Comparison of ENCODE assay signal across 30 cellular contexts in genomic region chr7:15557686-15558085, GRCh38. TPM values are rescaled to one million over a fixed set of nuclear protein-coding genes. Genes with fewer than 3 reads are reported as not detected.
A peak's percentile ranks its signal among the peaks of the same experiment; 100 is the strongest.
DNase-seq lines count a peak whose midpoint lies in the region; FAIRE-seq and TF ChIP-seq lines count a peak whose summit lies in the region.
"Had no signal": no experiment of that assay in that cellular context is flagged by ENCODE, and none has a peak within 500 bp of the region (broad histone marks: within the 10 kb centered on the region; RNA-seq: fewer than 3 reads in every experiment).

No MANE protein-coding gene starts in this region.

- BruUV-seq in endothelial cell of umbilical vein (replicated peaks; lab: Mats Ljungman, UMichigan) = no TSS peak
- BruUV-seq in MCF 10A (replicated peaks; lab: Mats Ljungman, UMichigan) = no TSS peak

- H3K27ac Mint-ChIP-seq in MCF 10A (ENCODE audit: low read depth, unreplicated experiment) = no peak overlapping the region
- no peak overlapping the region for H3K27ac Mint-ChIP-seq in CD14-positive monocyte
- H3K27ac Mint-ChIP-seq: activated CD4-positive, alpha-beta memory T cell treated with anti-CD3 and anti-CD28 coated beads for 36 hours; activated naive CD4-positive, alpha-beta T cell treated with anti-CD3 and anti-CD28 coated beads, Interleukin-2, amount 10 ng/mL, durations not matched to agents 7 days and 5 days; CD4-positive, alpha-beta memory T cell; effector memory CD8-positive, alpha-beta T cell; GM23338; memory B cell; neural progenitor cell; T-helper 1 cell treated with Interleukin-12 subunit alpha and Interleukin-12 subunit beta and Interleukin-4 antibody, amounts not matched to agents 30 μg/mL and 1 μg/mL, for 36 hours had no signal

- H3K4me3 ChIP-seq in ACC112 (ENCODE audit: low read depth, low read length) (peak overlapping the region; percentile 78), endothelial cell of umbilical vein (replicated peaks in 1 of 3; ENCODE audit: insufficient read depth in 1 of 3, low read depth in 1 of 3, low read length in 3 of 3) (no peak overlapping the region), skeletal muscle tissue (ENCODE audit: low read length in 3 of 3) (peak overlapping the region in 1 of 3 donors; percentile 53)
- H3K4me3 ChIP-seq: GM23338, hepatocyte, neural progenitor cell, skin epidermis, stomach, upper lobe of left lung had no signal

- H3K4me3 Mint-ChIP-seq in MCF 10A (ENCODE audit: unreplicated experiment) (no peak overlapping the region), CD14-positive monocyte (no peak overlapping the region)
- H3K4me3 Mint-ChIP-seq: activated CD4-positive, alpha-beta memory T cell treated with anti-CD3 and anti-CD28 coated beads for 36 hours; activated naive CD4-positive, alpha-beta T cell treated with anti-CD3 and anti-CD28 coated beads, Interleukin-2, amount 10 ng/mL, durations not matched to agents 7 days and 5 days; CD4-positive, alpha-beta memory T cell; effector memory CD8-positive, alpha-beta T cell; GM23338; memory B cell; neural progenitor cell; T-helper 1 cell treated with Interleukin-12 subunit alpha and Interleukin-12 subunit beta and Interleukin-4 antibody, amounts not matched to agents 30 μg/mL and 1 μg/mL, for 36 hours had no signal

- H4K20me1 ChIP-seq in endothelial cell of umbilical vein (replicated peaks; ENCODE audit: control insufficient read depth, extremely low read depth, insufficient read depth, low read length) = no peaks in the 10 kb centered on the region

- H3K27me3 Mint-ChIP-seq in MCF 10A (ENCODE audit: insufficient read depth, unreplicated experiment) = peaks cover 58% of the 10 kb centered on the region
- H3K27me3 Mint-ChIP-seq in CD14-positive monocyte (ENCODE audit: low read depth in 3 of 3) = no peaks in the 10 kb centered on the region
- H3K27me3 Mint-ChIP-seq: activated CD4-positive, alpha-beta memory T cell treated with anti-CD3 and anti-CD28 coated beads for 36 hours; activated naive CD4-positive, alpha-beta T cell treated with anti-CD3 and anti-CD28 coated beads, Interleukin-2, amount 10 ng/mL, durations not matched to agents 7 days and 5 days; CD4-positive, alpha-beta memory T cell; effector memory CD8-positive, alpha-beta T cell; memory B cell had no signal

- H3K9me3 Mint-ChIP-seq in MCF 10A (ENCODE audit: unreplicated experiment) (no peaks in the 10 kb centered on the region), CD14-positive monocyte (no peaks in the 10 kb centered on the region)
- H3K9me3 Mint-ChIP-seq: activated CD4-positive, alpha-beta memory T cell treated with anti-CD3 and anti-CD28 coated beads for 36 hours; effector memory CD8-positive, alpha-beta T cell; GM23338; memory B cell; neural progenitor cell; T-helper 1 cell treated with Interleukin-12 subunit alpha and Interleukin-12 subunit beta and Interleukin-4 antibody, amounts not matched to agents 30 μg/mL and 1 μg/mL, for 36 hours had no signal

- dilution Hi-C loops in endothelial cell of umbilical vein (cut with MboI; ENCODE audit: extremely low pct_ligation_motif_present, low sequenced_read_pairs) = loop anchor here (25.0 kb wide), 1 partner anchor 155 kb away; no protein-coding TSS in a partner anchor

- CTCF ChIA-PET in endothelial cell of umbilical vein (lab: Charles Lee) (no interaction called here), MCF 10A (lab: Yijun Ruan, JAX) (no interaction called here)

- H3K9me3 ChIP-seq in endothelial cell of umbilical vein (replicated peaks; ENCODE audit: control insufficient read depth, insufficient read depth, low read length) = no peaks in the 10 kb centered on the region
- no peaks in the 10 kb centered on the region for H3K9me3 ChIP-seq in skeletal muscle tissue (ENCODE audit: control insufficient read depth in 3 of 3, low read length in 3 of 3)
- H3K9me3 ChIP-seq: stomach, upper lobe of left lung had no signal

- POLR2A ChIA-PET in endothelial cell of umbilical vein (lab: Charles Lee) = no interaction called here
- POLR2A ChIA-PET in MCF 10A (lab: Yijun Ruan, JAX) = no interaction called here

- H3K36me3 ChIP-seq in ACC112 (ENCODE audit: insufficient read depth, low read length) = no peaks in the 10 kb centered on the region
- H3K36me3 ChIP-seq in endothelial cell of umbilical vein (ENCODE audit: control insufficient read depth in 2 of 2, extremely low read depth in 1 of 2, insufficient read depth in 2 of 2, low read length in 2 of 2) = no peaks in the 10 kb centered on the region
- no peaks in the 10 kb centered on the region for H3K36me3 ChIP-seq in skeletal muscle tissue (ENCODE audit: control insufficient read depth in 3 of 3, insufficient read depth in 3 of 3, low read length in 3 of 3)
- H3K36me3 ChIP-seq: neural progenitor cell, stomach, upper lobe of left lung had no signal

- H3K9me1 ChIP-seq in endothelial cell of umbilical vein (replicated peaks; ENCODE audit: control insufficient read depth, extremely low read depth, insufficient read depth, low read length) = no peaks in the 10 kb centered on the region

- DNase-seq in ELR (ENCODE audit: low read depth) (peak; percentile 6), endothelial cell of umbilical vein (ENCODE audit: low read depth, low spot score) (no peak), MCF 10A (ENCODE audit: unreplicated experiment) (no peak), retina (no peak), CD14-positive monocyte (ENCODE audit: low spot score) (no peak)
- DNase-seq: activated CD4-positive, alpha-beta memory T cell treated with anti-CD3 and anti-CD28 coated beads for 36 hours; activated CD8-positive, alpha-beta memory T cell treated with anti-CD3 and anti-CD28 coated beads, Interleukin-2, amount 50 U/mL, for 4 hours; activated naive CD4-positive, alpha-beta T cell treated with anti-CD3 and anti-CD28 coated beads, Interleukin-2, amount 10 ng/mL, durations not matched to agents 7 days and 5 days; amniotic stem cell; CD4-positive, alpha-beta memory T cell; effector memory CD8-positive, alpha-beta T cell; foreskin keratinocyte; Kasumi-1; left colon; MV-4-11; NCI-H187; posterior cingulate gyrus; stimulated activated CD4-positive, alpha-beta T cell treated with anti-CD3 and anti-CD28 coated beads, Interleukin-1b, Interleukin-23, amount 100 ng/mL, for 48 hours; stimulated activated CD8-positive, alpha-beta memory T cell treated with anti-CD3 and anti-CD28 coated beads, Interleukin-4, amount 100 ng/mL, for 48 hours; stomach; upper lobe of left lung had no signal

- H3K9ac ChIP-seq in endothelial cell of umbilical vein (replicated peaks; ENCODE audit: extremely low read depth, insufficient read depth, low read length) (no peak overlapping the region), skeletal muscle tissue (ENCODE audit: low read depth in 1 of 3, low read length in 3 of 3) (peak overlapping the region in 1 of 3 donors; percentile 57)
- H3K9ac ChIP-seq: neural progenitor cell had no signal

- TF ChIP-seq POLR2A in endothelial cell of umbilical vein (IDR thresholded peaks at IDR 0.05; ENCODE audit: low read depth, low read length) = no peak

- H3K27me3 ChIP-seq in ACC112 (ENCODE audit: insufficient read depth, low read length) (no peaks in the 10 kb centered on the region), endothelial cell of umbilical vein (ENCODE audit: control insufficient read depth in 2 of 2, insufficient read depth in 2 of 2, low read length in 2 of 2) (no peaks in the 10 kb centered on the region), skeletal muscle tissue (ENCODE audit: control insufficient read depth in 3 of 3, insufficient read depth in 3 of 3, low read length in 3 of 3) (no peaks in the 10 kb centered on the region)
- H3K27me3 ChIP-seq: foreskin keratinocyte, hepatocyte, neural progenitor cell, stomach, upper lobe of left lung had no signal

- intact Hi-C loops in endothelial cell of umbilical vein (cut with micrococcal nuclease) = loop anchor here (5.0 kb wide), 2 partner anchors 250 to 515 kb away; no protein-coding TSS in a partner anchor
- intact Hi-C loops in MCF 10A (cut with micrococcal nuclease) = no loop called here
- intact Hi-C loops in CD14-positive monocyte (cut with micrococcal nuclease) = no loop called here

- no peak for FAIRE-seq in endothelial cell of umbilical vein (lab: Jason Lieb, UNC)
- FAIRE-seq: TTC549 had no signal

- peak overlapping the region; percentile 49 for H3K4me2 ChIP-seq in endothelial cell of umbilical vein (ENCODE audit: insufficient read depth, low read length)
- H3K4me2 ChIP-seq: GM23338, hepatocyte, neural progenitor cell had no signal

- H2AFZ ChIP-seq in ACC112 (ENCODE audit: low read length, unreplicated experiment) = peak overlapping the region; percentile 64
- peak overlapping the region; percentile 81 for H2AFZ ChIP-seq in endothelial cell of umbilical vein (ENCODE audit: low read depth, low read length)
- H2AFZ ChIP-seq: hepatocyte, neural progenitor cell had no signal

- H3K4me1 ChIP-seq in ACC112 (ENCODE audit: control insufficient read depth, insufficient read depth, low read length, unreplicated experiment) (peaks cover 42% of the 10 kb centered on the region), endothelial cell of umbilical vein (ENCODE audit: control insufficient read depth, extremely low read depth, insufficient read depth, low read length) (peaks cover 42% of the 10 kb centered on the region), skeletal muscle tissue (ENCODE audit: control insufficient read depth in 3 of 3, insufficient read depth in 3 of 3, low read length in 3 of 3) (peaks cover 0 to 3% (median 0%) of the 10 kb centered on the region in 3 donors)
- H3K4me1 ChIP-seq: neural progenitor cell, stomach, upper lobe of left lung had no signal

- H3K79me2 ChIP-seq in ACC112 (ENCODE audit: control insufficient read depth, insufficient read depth, low read length, unreplicated experiment) = peaks cover 10% of the 10 kb centered on the region
- no peaks in the 10 kb centered on the region for H3K79me2 ChIP-seq in endothelial cell of umbilical vein (ENCODE audit: control insufficient read depth, insufficient read depth, low read length)
- H3K79me2 ChIP-seq: hepatocyte had no signal

- TF ChIP-seq CTCF in endothelial cell of umbilical vein (IDR thresholded peaks at IDR 0.05; ENCODE audit: extremely low read depth in 1 of 2, insufficient read depth in 1 of 2, low read depth in 1 of 2, low read length in 2 of 2) (no peak), MCF 10A (IDR thresholded peaks at IDR 0.05; ENCODE audit: unreplicated experiment) (no peak), CD14-positive monocyte (IDR thresholded peaks at IDR 0.05) (no peak)

- peak overlapping the region; percentile 63 for H3K27ac ChIP-seq in ACC112 (ENCODE audit: low read depth, low read length)
- H3K27ac ChIP-seq in endothelial cell of umbilical vein (ENCODE audit: insufficient read depth, low read depth, low read length) = peak overlapping the region; percentile 11
- peak overlapping the region; percentile 5 for H3K27ac ChIP-seq in skeletal muscle tissue (ENCODE audit: low read depth, low read length)
- H3K27ac ChIP-seq: foreskin keratinocyte, hepatocyte, neural progenitor cell, stomach, upper lobe of left lung had no signal

- H3K4me1 Mint-ChIP-seq in MCF 10A (ENCODE audit: insufficient read depth, unreplicated experiment) (no peaks in the 10 kb centered on the region), CD14-positive monocyte (no peaks in the 10 kb centered on the region)
- H3K4me1 Mint-ChIP-seq: activated naive CD4-positive, alpha-beta T cell treated with anti-CD3 and anti-CD28 coated beads, Interleukin-2, amount 10 ng/mL, durations not matched to agents 7 days and 5 days; CD4-positive, alpha-beta memory T cell; memory B cell had no signal

- no peaks in the 10 kb centered on the region for H3K36me3 Mint-ChIP-seq in MCF 10A (ENCODE audit: insufficient read depth, unreplicated experiment)
- H3K36me3 Mint-ChIP-seq in CD14-positive monocyte = no peaks in the 10 kb centered on the region
- H3K36me3 Mint-ChIP-seq: activated CD4-positive, alpha-beta memory T cell treated with anti-CD3 and anti-CD28 coated beads for 36 hours; activated naive CD4-positive, alpha-beta T cell treated with anti-CD3 and anti-CD28 coated beads, Interleukin-2, amount 10 ng/mL, durations not matched to agents 7 days and 5 days; CD4-positive, alpha-beta memory T cell; memory B cell; neural progenitor cell had no signal

RNA-seq across cellular contexts. Expression of gene AGMO, which starts 4.1 kb away (rescaled TPM):
- total RNA-seq in endothelial cell of umbilical vein (0.40 and 1.2 TPM in 2 replicates), skeletal muscle tissue (3.1 TPM), MCF 10A (2022) (not detected in 2 replicates)
- polyA plus RNA-seq in endothelial cell of umbilical vein (0.14 and 0.23 TPM in 2 replicates), CD14-positive monocyte (not detected)
- polyA plus RNA-seq in endothelial cell of umbilical vein (2011; cell fraction: cytosol; rRNA removed) = 0.14 and 0.17 TPM in 2 replicates
- 0.24 and 0.35 TPM in 2 replicates for polyA plus RNA-seq in endothelial cell of umbilical vein (2011; cell fraction: nucleus; rRNA removed)
- 1.8 and 2.8 TPM in 2 replicates for polyA plus RNA-seq in endothelial cell of umbilical vein (2012)
- 0.62 and 0.85 TPM in 2 replicates for polyA minus RNA-seq in endothelial cell of umbilical vein
- not detected for polyA minus RNA-seq in endothelial cell of umbilical vein (2011; cell fraction: cytosol; rRNA and poly(A)+ RNA removed)
- 1.9 and 4.1 TPM in 2 replicates for polyA minus RNA-seq in endothelial cell of umbilical vein (2011; cell fraction: nucleus; rRNA and poly(A)+ RNA removed)
- total RNA-seq: activated CD4-positive, alpha-beta memory T cell treated with anti-CD3 and anti-CD28 coated beads for 36 hours; CD4-positive, alpha-beta memory T cell; foreskin keratinocyte had no signal
- polyA plus RNA-seq: CD4-positive, alpha-beta memory T cell had no signal

Comparison
In these comparisons a context has a peak if more than half of its experiments do, and no peak if none do; other contexts are left out.
1. H3K27ac ChIP-seq: peak in every context shown above with its lines; median percentile 63 in ACC112; 11 in endothelial cell of umbilical vein; 5 in skeletal muscle tissue.